In the genomic region with DNA sequence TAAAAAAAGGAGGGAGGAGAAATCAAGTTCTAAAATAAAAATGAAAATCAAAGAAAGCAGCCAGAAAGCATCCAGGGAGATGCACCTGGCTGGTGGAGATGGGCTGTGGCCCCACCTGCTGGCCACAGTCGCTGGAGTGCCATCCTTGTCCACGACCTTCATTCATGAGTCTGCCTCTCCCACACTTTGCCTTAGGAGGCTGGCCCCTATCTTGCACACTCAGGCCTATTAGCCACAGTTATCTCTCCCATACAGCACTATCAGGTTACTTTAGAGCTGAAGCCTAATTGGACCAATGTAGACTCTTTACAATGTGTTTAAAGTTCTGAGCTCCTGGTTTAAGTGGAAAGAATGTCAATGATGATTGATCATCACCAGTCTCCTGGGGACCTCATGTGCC, we compare ENCODE assay signal across 8 cellular contexts.
DNase-seq lines count a peak whose midpoint lies in the region; ATAC-seq, FAIRE-seq and TF ChIP-seq lines count a peak whose summit lies in the region.

No MANE protein-coding gene starts in this region.

- no peak for ATAC-seq in HG03354 (IDR thresholded peaks at IDR 0.05; ENCODE audit: poor library complexity, severe bottlenecking, unreplicated experiment)

- in situ Hi-C loops in transverse colon (cut with MboI; ENCODE audit: low pct_ligation_motif_present in 1 of 4, low pct_unique_long_range_greater_than_20kb in 1 of 4, low sequenced_read_pairs in 3 of 4), result no loop called here

- H3K36me3 ChIP-seq in transverse colon, result no peaks in the 10 kb centered on the region
- no peaks in the 10 kb centered on the region for H3K36me3 ChIP-seq in Peyer's patch

- H3K27me3 ChIP-seq in transverse colon (no peaks in the 10 kb centered on the region), Peyer's patch (no peaks in the 10 kb centered on the region)

- no peaks in the 10 kb centered on the region for H3K4me1 ChIP-seq in transverse colon
- H3K4me1 ChIP-seq in Peyer's patch, result no peaks in the 10 kb centered on the region

- FAIRE-seq in D721Med (lab: Jason Lieb, UNC), result no peak

- no peak for TF ChIP-seq POLR2A in transverse colon (IDR thresholded peaks at IDR 0.05)
- TF ChIP-seq POLR2A in Peyer's patch (IDR thresholded peaks at IDR 0.05), result no peak

- peak; percentile 73 for TF ChIP-seq CTCF in D721Med (IDR thresholded peaks at IDR 0.05; ENCODE audit: insufficient read depth, missing control alignments)
- peak; percentile 15 to 40 (median 39) for TF ChIP-seq CTCF in transverse colon (IDR thresholded peaks at IDR 0.05)
- peak in 3 of 6 experiments; percentile 6 to 17 (median 10) for TF ChIP-seq CTCF in Peyer's patch (IDR thresholded peaks at IDR 0.05)

- DNase-seq in D721Med (ENCODE audit: insufficient read length, low spot score) (no peak), HUDEP-2 (lab: John Stamatoyannopoulos, UW; ENCODE audit: unreplicated experiment in 76 of 76) (peak in 71 of 76 experiments; percentile 2 to 95 (median 56)), SHP77 treated with DMSO at 0.1 percent for 48 hours (lab: John Stamatoyannopoulos, UW) (peak; percentile 58), head of caudate nucleus (peak in 35 of 42 donors; percentile 7 to 61 (median 32)), transverse colon (no peak), Peyer's patch (no peak)
- DNase-seq in activated effector memory CD4-positive, alpha-beta T cell treated with anti-CD3 and anti-CD28 coated beads, Interleukin-2, amount 50 U/mL, for 16 hours, result no peak

- H3K27ac ChIP-seq in transverse colon (no peak overlapping the region), Peyer's patch (no peak overlapping the region)

- no peak overlapping the region for H3K4me3 ChIP-seq in transverse colon
- no peak overlapping the region for H3K4me3 ChIP-seq in Peyer's patch

- H3K9me3 ChIP-seq in transverse colon (no peaks in the 10 kb centered on the region), Peyer's patch (no peaks in the 10 kb centered on the region)

- TF ChIP-seq EP300 in transverse colon (IDR thresholded peaks at IDR 0.05; ENCODE audit: low read depth), result no peak

- 3% methylated on average over 2 of the region's 2 CpGs; no CpG with 5 or more reads in 1 of the 2 donors for WGBS in transverse colon (ENCODE audit: low coverage in 1 of 2), 2 donors

- intact Hi-C loops in head of caudate nucleus (cut with DNase I), result no loop called here
- intact Hi-C loops in transverse colon (cut with DNase I; ENCODE audit: low total_unique reads), result no loop called here

Comparison
In these comparisons a context has a peak if more than half of its experiments do, and no peak if none do; other contexts are left out.
1. DNase-seq: peak in HUDEP-2 (71 of 76), SHP77 treated with DMSO at 0.1 percent for 48 hours (single experiment) and head of caudate nucleus (35 of 42); none in D721Med (single experiment), transverse colon (single experiment), activated effector memory CD4-positive, alpha-beta T cell treated with anti-CD3 and anti-CD28 coated beads, Interleukin-2, amount 50 U/mL, for 16 hours (single experiment) and Peyer's patch (0 of 3).